ENCODE assay signal across 21 cellular contexts in the genomic region with DNA sequence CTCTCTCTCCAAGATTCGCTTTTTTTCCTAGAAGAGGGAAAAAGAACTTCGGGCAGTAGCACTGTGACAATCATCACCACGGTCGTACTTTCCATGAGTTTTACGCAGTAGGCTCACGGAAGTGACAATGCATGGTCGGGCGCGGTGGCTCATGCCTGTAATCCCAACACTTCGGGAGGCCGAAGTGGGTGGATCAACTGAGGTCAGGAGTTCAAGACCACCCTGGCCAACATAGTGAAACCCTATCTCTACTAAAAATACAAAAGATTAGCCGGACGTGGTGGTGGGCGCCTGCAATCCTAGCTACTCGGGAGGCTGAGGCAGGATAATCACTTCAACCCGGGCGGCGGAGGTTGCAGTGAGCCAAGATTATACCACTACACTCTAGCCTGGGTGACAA. TPM values are rescaled to one million over a fixed set of nuclear protein-coding genes. Genes with fewer than 3 reads are reported as not detected.
DNase-seq lines count a peak whose midpoint lies in the region; ATAC-seq and TF ChIP-seq lines count a peak whose summit lies in the region.
"Had no signal": no experiment of that assay in that cellular context is flagged by ENCODE, and none has a peak within 500 bp of the region (broad histone marks: within the 10 kb centered on the region; RNA-seq: fewer than 3 reads in every experiment).

No MANE protein-coding gene starts in this region.

- no peaks in the 10 kb centered on the region for H3K9me3 Mint-ChIP-seq in activated CD8-positive, alpha-beta T cell treated with anti-CD3 and anti-CD28 coated beads for 36 hours
- no peaks in the 10 kb centered on the region for H3K9me3 Mint-ChIP-seq in activated CD8-positive, alpha-beta T cell treated with anti-CD3 and anti-CD28 coated beads, Interleukin-2, amount 10 ng/mL, durations not matched to agents 7 days and 5 days (ENCODE audit: insufficient read depth)
- no peaks in the 10 kb centered on the region for H3K9me3 Mint-ChIP-seq in CD4-positive, CD25-positive, alpha-beta regulatory T cell
- no peaks in the 10 kb centered on the region for H3K9me3 Mint-ChIP-seq in effector memory CD8-positive, alpha-beta T cell

- peaks cover 98% of the 10 kb centered on the region for H3K4me1 ChIP-seq in CD4-positive, CD25-positive, alpha-beta regulatory T cell (ENCODE audit: control insufficient read depth, insufficient read depth, low read length, poor library complexity, severe bottlenecking)
- H3K4me1 ChIP-seq: BE2C had no signal

- POLR2A ChIA-PET in activated CD8-positive, alpha-beta T cell treated with anti-CD3 and anti-CD28 coated beads for 36 hours (lab: Charles Lee), result interaction anchor here (0.6 to 10.2 kb wide), 9 partner anchors 7 to 151 kb away, joined by 3 to 270 read pairs (median 11); no protein-coding TSS in a partner anchor
- POLR2A ChIA-PET in activated CD8-positive, alpha-beta T cell treated with anti-CD3 and anti-CD28 coated beads, Interleukin-2, amount 10 ng/mL, durations not matched to agents 7 days and 5 days (lab: Charles Lee), result interaction anchor here (1.1 to 11.3 kb wide), 5 partner anchors 9 to 24 kb away, joined by 5 to 412 read pairs (median 17); a partner anchor contains a TSS

- H3K27ac Mint-ChIP-seq in activated CD8-positive, alpha-beta T cell treated with anti-CD3 and anti-CD28 coated beads for 36 hours, result no peak overlapping the region
- H3K27ac Mint-ChIP-seq in activated CD8-positive, alpha-beta T cell treated with anti-CD3 and anti-CD28 coated beads, Interleukin-2, amount 10 ng/mL, durations not matched to agents 7 days and 5 days, result no peak overlapping the region
- H3K27ac Mint-ChIP-seq in CD4-positive, CD25-positive, alpha-beta regulatory T cell, result peak overlapping the region in 2 of 3 donors; percentile 83 to 88
- H3K27ac Mint-ChIP-seq in effector memory CD8-positive, alpha-beta T cell, result peak overlapping the region; percentile 83 to 96

- H3K27ac ChIP-seq in CD4-positive, CD25-positive, alpha-beta regulatory T cell (ENCODE audit: insufficient read depth, low read length, poor library complexity, severe bottlenecking), result no peak overlapping the region
- peak overlapping the region; percentile 99 for H3K27ac ChIP-seq in KOPT-K1 (ENCODE audit: low read depth, low read length, poor library complexity, severe bottlenecking)

- H3K27me3 Mint-ChIP-seq in activated CD8-positive, alpha-beta T cell treated with anti-CD3 and anti-CD28 coated beads for 36 hours, result no peaks in the 10 kb centered on the region
- no peaks in the 10 kb centered on the region for H3K27me3 Mint-ChIP-seq in activated CD8-positive, alpha-beta T cell treated with anti-CD3 and anti-CD28 coated beads, Interleukin-2, amount 10 ng/mL, durations not matched to agents 7 days and 5 days (ENCODE audit: low read depth)
- H3K27me3 Mint-ChIP-seq in CD4-positive, CD25-positive, alpha-beta regulatory T cell, result no peaks in the 10 kb centered on the region
- no peaks in the 10 kb centered on the region for H3K27me3 Mint-ChIP-seq in effector memory CD8-positive, alpha-beta T cell

- peaks cover 60% of the 10 kb centered on the region for H3K4me1 Mint-ChIP-seq in activated CD8-positive, alpha-beta T cell treated with anti-CD3 and anti-CD28 coated beads for 36 hours (ENCODE audit: low read depth)
- peaks cover 64% of the 10 kb centered on the region for H3K4me1 Mint-ChIP-seq in activated CD8-positive, alpha-beta T cell treated with anti-CD3 and anti-CD28 coated beads, Interleukin-2, amount 10 ng/mL, durations not matched to agents 7 days and 5 days (ENCODE audit: low read depth)
- peaks cover 50 to 72% (median 66%) of the 10 kb centered on the region in 4 donors for H3K4me1 Mint-ChIP-seq in CD4-positive, CD25-positive, alpha-beta regulatory T cell
- peaks cover 61 to 74% of the 10 kb centered on the region in 2 donors for H3K4me1 Mint-ChIP-seq in effector memory CD8-positive, alpha-beta T cell (ENCODE audit: low read depth in 2 of 2)

- no peaks in the 10 kb centered on the region for H3K36me3 ChIP-seq in CD4-positive, CD25-positive, alpha-beta regulatory T cell (ENCODE audit: control insufficient read depth, insufficient read depth, low read length)
- no peaks in the 10 kb centered on the region for H3K36me3 ChIP-seq in KOPT-K1 (ENCODE audit: insufficient read depth, low read length)
- H3K36me3 ChIP-seq: BE2C had no signal

- peak; percentile 52 for DNase-seq in activated CD8-positive, alpha-beta T cell treated with anti-CD3 and anti-CD28 coated beads for 36 hours
- DNase-seq in activated CD8-positive, alpha-beta T cell treated with anti-CD3 and anti-CD28 coated beads, Interleukin-2, amount 10 ng/mL, durations not matched to agents 7 days and 5 days, result no peak
- DNase-seq in CD4-positive, CD25-positive, alpha-beta regulatory T cell, result no peak
- DNase-seq in effector memory CD8-positive, alpha-beta T cell, result no peak
- DNase-seq in middle frontal gyrus (ENCODE audit: extremely low spot score, low spot score), result no peak
- no peak for DNase-seq in NCI-H774 (lab: John Stamatoyannopoulos, UW)
- DNase-seq in iPS-NIHi7 (ENCODE audit: extremely low spot score), result no peak
- DNase-seq: BE2C, DMS79, KG1, NCI-H1417, NCI-H187, NCI-H226, NCI-H524, SHP77 had no signal

- CTCF ChIA-PET in activated CD8-positive, alpha-beta T cell treated with anti-CD3 and anti-CD28 coated beads for 36 hours (lab: Charles Lee), result interaction anchor here (1.1 to 11.3 kb wide), 11 partner anchors 10 to 431 kb away, joined by 3 to 130 read pairs (median 9); no protein-coding TSS in a partner anchor
- CTCF ChIA-PET in activated CD8-positive, alpha-beta T cell treated with anti-CD3 and anti-CD28 coated beads, Interleukin-2, amount 10 ng/mL, durations not matched to agents 7 days and 5 days (lab: Charles Lee), result interaction anchor here (0.9 to 11.3 kb wide), 8 partner anchors 9 to 424 kb away, joined by 3 to 242 read pairs (median 14); no protein-coding TSS in a partner anchor

- H3K9me3 ChIP-seq in CD4-positive, CD25-positive, alpha-beta regulatory T cell (ENCODE audit: control insufficient read depth in 2 of 2, low read length in 2 of 2), result no peaks in the 10 kb centered on the region
- no peaks in the 10 kb centered on the region for H3K9me3 ChIP-seq in KOPT-K1 (ENCODE audit: insufficient read depth, low read length, poor library complexity, severe bottlenecking)
- H3K9me3 ChIP-seq: BE2C had no signal

- no peak for ATAC-seq in activated CD8-positive, alpha-beta T cell treated with anti-CD3 and anti-CD28 coated beads for 36 hours
- no peak for ATAC-seq in activated CD8-positive, alpha-beta T cell treated with anti-CD3 and anti-CD28 coated beads, Interleukin-2, amount 10 ng/mL, durations not matched to agents 7 days and 5 days
- no peak for ATAC-seq in CD4-positive, CD25-positive, alpha-beta regulatory T cell (ENCODE audit: low read depth in 2 of 2)
- no peak for ATAC-seq in effector memory CD8-positive, alpha-beta T cell (replicated peaks)

- H3K36me3 Mint-ChIP-seq in activated CD8-positive, alpha-beta T cell treated with anti-CD3 and anti-CD28 coated beads for 36 hours (ENCODE audit: low read depth), result peaks cover 41% of the 10 kb centered on the region
- H3K36me3 Mint-ChIP-seq in activated CD8-positive, alpha-beta T cell treated with anti-CD3 and anti-CD28 coated beads, Interleukin-2, amount 10 ng/mL, durations not matched to agents 7 days and 5 days (ENCODE audit: low read depth), result peaks cover 66% of the 10 kb centered on the region
- H3K36me3 Mint-ChIP-seq in CD4-positive, CD25-positive, alpha-beta regulatory T cell, result peaks cover 52% of the 10 kb centered on the region
- H3K36me3 Mint-ChIP-seq in effector memory CD8-positive, alpha-beta T cell (ENCODE audit: insufficient read depth), result peaks cover 35% of the 10 kb centered on the region

- TF ChIP-seq CTCF in activated CD8-positive, alpha-beta T cell treated with anti-CD3 and anti-CD28 coated beads for 36 hours (IDR thresholded peaks at IDR 0.05), result no peak

- H3K27me3 ChIP-seq in CD4-positive, CD25-positive, alpha-beta regulatory T cell (ENCODE audit: control insufficient read depth, insufficient read depth, low read length), result no peaks in the 10 kb centered on the region

- intact Hi-C loops in activated CD8-positive, alpha-beta T cell treated with anti-CD3 and anti-CD28 coated beads for 36 hours (cut with micrococcal nuclease), result loop anchor here (5.0 kb wide), 1 partner anchor 38 kb away; a partner anchor contains a TSS

- no peak overlapping the region for H3K4me3 ChIP-seq in CD4-positive, CD25-positive, alpha-beta regulatory T cell (ENCODE audit: low read depth, low read length)

- no peak overlapping the region for H3K4me3 Mint-ChIP-seq in activated CD8-positive, alpha-beta T cell treated with anti-CD3 and anti-CD28 coated beads for 36 hours
- H3K4me3 Mint-ChIP-seq in activated CD8-positive, alpha-beta T cell treated with anti-CD3 and anti-CD28 coated beads, Interleukin-2, amount 10 ng/mL, durations not matched to agents 7 days and 5 days, result no peak overlapping the region
- peak overlapping the region; percentile 17 to 87 (median 48) for H3K4me3 Mint-ChIP-seq in CD4-positive, CD25-positive, alpha-beta regulatory T cell
- H3K4me3 Mint-ChIP-seq in effector memory CD8-positive, alpha-beta T cell, result peak overlapping the region in 1 of 2 donors; percentile 57

RNA-seq across cellular contexts. Expression of a gene that starts 23.4 kb away (rescaled TPM):
- 10 to 100 TPM; 83.2 to 86.8 TPM for total RNA-seq in activated CD8-positive, alpha-beta T cell treated with anti-CD3 and anti-CD28 coated beads for 36 hours
- 100 to 1,000 TPM; 235 to 239 TPM for total RNA-seq in activated CD8-positive, alpha-beta T cell treated with anti-CD3 and anti-CD28 coated beads, Interleukin-2, amount 10 ng/mL, durations not matched to agents 7 days and 5 days
- 160 TPM for total RNA-seq in CD4-positive, CD25-positive, alpha-beta regulatory T cell
- polyA plus RNA-seq in CD4-positive, CD25-positive, alpha-beta regulatory T cell, result 10 to 100 TPM; 48.9 to 79.2 (median 52.2) TPM
- total RNA-seq: A172, H4, HT-29 had no signal

RNA-seq across cellular contexts. Expression of a gene that starts 30.7 kb away (rescaled TPM):
- under 1 TPM; 0.34 TPM for total RNA-seq in activated CD8-positive, alpha-beta T cell treated with anti-CD3 and anti-CD28 coated beads for 36 hours
- under 1 TPM in 1 of 2 experiments, not detected in 1; 0.11 TPM for total RNA-seq in activated CD8-positive, alpha-beta T cell treated with anti-CD3 and anti-CD28 coated beads, Interleukin-2, amount 10 ng/mL, durations not matched to agents 7 days and 5 days
- total RNA-seq in CD4-positive, CD25-positive, alpha-beta regulatory T cell, result not detected
- polyA plus RNA-seq in CD4-positive, CD25-positive, alpha-beta regulatory T cell, result under 1 TPM; 0.13 to 0.32 (median 0.18) TPM
- total RNA-seq: A172, H4, HT-29, M059J, RPMI7951 had no signal

RNA-seq across cellular contexts. Expression of a gene that starts 35.9 kb away (rescaled TPM):
- 1 to 10 TPM; 2.2 to 2.3 TPM for total RNA-seq in activated CD8-positive, alpha-beta T cell treated with anti-CD3 and anti-CD28 coated beads for 36 hours
- total RNA-seq in activated CD8-positive, alpha-beta T cell treated with anti-CD3 and anti-CD28 coated beads, Interleukin-2, amount 10 ng/mL, durations not matched to agents 7 days and 5 days, result 1 to 10 TPM; 8.6 to 8.7 TPM
- 13.0 TPM for total RNA-seq in CD4-positive, CD25-positive, alpha-beta regulatory T cell
- polyA plus RNA-seq in CD4-positive, CD25-positive, alpha-beta regulatory T cell, result 1 to 10 TPM in 3 of 4 donors, under 1 TPM in 1; 0.91 to 1.8 (median 1.5) TPM
- total RNA-seq: A172, H4, HT-29, M059J had no signal

Comparison
In these comparisons a context has a peak if more than half of its experiments do, and no peak if none do; other contexts are left out.
1. H3K27ac Mint-ChIP-seq: peak in CD4-positive, CD25-positive, alpha-beta regulatory T cell (2 of 3) and effector memory CD8-positive, alpha-beta T cell (2 of 2); none in activated CD8-positive, alpha-beta T cell treated with anti-CD3 and anti-CD28 coated beads for 36 hours (single experiment) and activated CD8-positive, alpha-beta T cell treated with anti-CD3 and anti-CD28 coated beads, Interleukin-2, amount 10 ng/mL, durations not matched to agents 7 days and 5 days (single experiment).
2. H3K4me3 Mint-ChIP-seq: peak in CD4-positive, CD25-positive, alpha-beta regulatory T cell (4 of 4); none in activated CD8-positive, alpha-beta T cell treated with anti-CD3 and anti-CD28 coated beads for 36 hours (single experiment) and activated CD8-positive, alpha-beta T cell treated with anti-CD3 and anti-CD28 coated beads, Interleukin-2, amount 10 ng/mL, durations not matched to agents 7 days and 5 days (single experiment).